In the genomic region with DNA sequence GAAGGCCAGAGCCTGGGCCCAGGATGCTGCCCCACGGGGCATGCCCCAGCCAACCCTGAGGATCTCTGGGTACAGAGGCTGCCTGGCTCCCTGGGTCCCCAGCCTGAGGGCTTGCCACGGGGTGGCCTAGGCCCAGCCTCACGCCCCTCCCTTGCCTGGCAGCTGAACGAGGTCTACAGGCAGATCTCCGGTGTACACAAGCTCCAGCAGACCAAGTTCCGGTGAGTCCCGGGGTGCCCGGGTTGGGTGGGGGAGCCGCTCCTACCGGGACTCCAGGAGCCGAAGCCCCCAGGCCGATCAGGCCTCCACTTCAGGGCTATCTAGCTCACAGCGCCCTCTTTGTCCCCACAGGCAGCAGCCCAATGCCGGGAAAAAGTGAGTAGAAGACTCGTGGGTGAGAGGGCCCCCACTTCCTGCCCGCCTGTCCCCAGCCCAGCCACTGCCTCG, we compare ENCODE assay signal across 32 cellular contexts.
"Had no signal": no experiment of that assay in that cellular context is flagged by ENCODE, and none has a peak within 500 bp of the region (broad histone marks: within the 10 kb centered on the region; RNA-seq: fewer than 3 reads in every experiment).

No MANE protein-coding gene starts in this region.

- H3K27me3 Mint-ChIP-seq: activated CD4-positive, alpha-beta T cell treated with anti-CD3 and anti-CD28 coated beads for 36 hours; activated CD8-positive, alpha-beta memory T cell treated with anti-CD3 and anti-CD28 coated beads, Interleukin-2, amount 10 ng/mL, durations not matched to agents 7 days and 5 days; central memory CD8-positive, alpha-beta T cell; natural killer cell treated with Interleukin-12 subunit alpha and Interleukin-12 subunit beta and Interleukin-15 and Interleukin-18, amount 100 ng/mL, for 72 hours; progenitor cell of endocrine pancreas; stimulated activated memory B cell treated with anti-CD40 and anti-IgM and Interleukin-4, amounts not matched to agents 10 μg/mL and 1 μg/mL and 100 μg/mL, for 72 hours; stimulated activated naive CD8-positive, alpha-beta T cell treated with anti-CD3 and anti-CD28 coated beads, Interleukin-15, amount 100 ng/mL, for 72 hours had no signal

- H3K36me3 Mint-ChIP-seq: activated CD8-positive, alpha-beta memory T cell treated with anti-CD3 and anti-CD28 coated beads, Interleukin-2, amount 10 ng/mL, durations not matched to agents 7 days and 5 days; activated naive CD4-positive, alpha-beta T cell treated with anti-CD3 and anti-CD28 coated beads, Interleukin-2, amount 50 U/mL, for 72 hours; natural killer cell treated with Interleukin-12 subunit alpha and Interleukin-12 subunit beta and Interleukin-15 and Interleukin-18, amount 100 ng/mL, for 72 hours; stimulated activated memory B cell treated with anti-CD40 and anti-IgM and Interleukin-4, amounts not matched to agents 10 μg/mL and 1 μg/mL and 100 μg/mL, for 72 hours; type B pancreatic cell had no signal

- H3K4me1 ChIP-seq: esophagus muscularis mucosa, foreskin keratinocyte, vagina had no signal

- H3K36me3 ChIP-seq: neutrophil, ovary had no signal

- H3K4me3 Mint-ChIP-seq: activated CD4-positive, alpha-beta T cell treated with anti-CD3 and anti-CD28 coated beads for 36 hours; activated CD8-positive, alpha-beta memory T cell treated with anti-CD3 and anti-CD28 coated beads, Interleukin-2, amount 10 ng/mL, durations not matched to agents 7 days and 5 days; activated CD8-positive, alpha-beta T cell treated with anti-CD3 and anti-CD28 coated beads, Interleukin-2, amount 10 ng/mL, durations not matched to agents 7 days and 5 days; activated T-cell treated with anti-CD3 and anti-CD28 coated beads, Interleukin-2, amount 50 U/mL, for 72 hours; central memory CD8-positive, alpha-beta T cell; natural killer cell treated with Interleukin-12 subunit alpha and Interleukin-12 subunit beta and Interleukin-15 and Interleukin-18, amount 100 ng/mL, for 72 hours; stimulated activated memory B cell treated with anti-CD40 and anti-IgM and Interleukin-4, amounts not matched to agents 10 μg/mL and 1 μg/mL and 100 μg/mL, for 72 hours; stimulated activated naive CD8-positive, alpha-beta T cell treated with anti-CD3 and anti-CD28 coated beads, Interleukin-15, amount 100 ng/mL, for 72 hours; type B pancreatic cell had no signal

- ATAC-seq: activated CD4-positive, alpha-beta T cell treated with anti-CD3 and anti-CD28 coated beads for 36 hours; activated CD8-positive, alpha-beta memory T cell treated with anti-CD3 and anti-CD28 coated beads, Interleukin-2, amount 10 ng/mL, durations not matched to agents 7 days and 5 days; activated CD8-positive, alpha-beta T cell treated with anti-CD3 and anti-CD28 coated beads, Interleukin-2, amount 10 ng/mL, durations not matched to agents 7 days and 5 days; activated naive CD4-positive, alpha-beta T cell treated with anti-CD3 and anti-CD28 coated beads, Interleukin-2, amount 50 U/mL, for 72 hours; activated T-cell treated with anti-CD3 and anti-CD28 coated beads, Interleukin-2, amount 50 U/mL, for 72 hours; foreskin keratinocyte; heart left ventricle; left lobe of liver; mucosa of descending colon; natural killer cell treated with Interleukin-12 subunit alpha and Interleukin-12 subunit beta and Interleukin-15 and Interleukin-18, amount 100 ng/mL, for 72 hours; sciatic nerve; stimulated activated memory B cell treated with anti-CD40 and anti-IgM and Interleukin-4, amounts not matched to agents 10 μg/mL and 1 μg/mL and 100 μg/mL, for 72 hours; stimulated activated naive CD8-positive, alpha-beta T cell treated with anti-CD3 and anti-CD28 coated beads, Interleukin-15, amount 100 ng/mL, for 72 hours had no signal

- H3K27ac ChIP-seq: esophagus muscularis mucosa, foreskin keratinocyte, heart left ventricle, neutrophil, ovary, skin epidermis, vagina had no signal

- DNase-seq: activated CD4-positive, alpha-beta T cell treated with anti-CD3 and anti-CD28 coated beads for 36 hours; activated CD4-positive, CD25-positive, alpha-beta regulatory T cell; activated CD8-positive, alpha-beta memory T cell treated with anti-CD3 and anti-CD28 coated beads, Interleukin-2, amount 10 ng/mL, durations not matched to agents 7 days and 5 days; activated CD8-positive, alpha-beta T cell treated with anti-CD3 and anti-CD28 coated beads, Interleukin-2, amount 10 ng/mL, durations not matched to agents 7 days and 5 days; activated naive CD4-positive, alpha-beta T cell; activated T-cell treated with anti-CD3 and anti-CD28 coated beads, Interleukin-2, amount 50 U/mL, for 72 hours; dermis blood vessel endothelial cell; effector CD4-positive, alpha-beta T cell; foreskin keratinocyte; heart left ventricle; hypothalamus; mucosa of descending colon; ovary; stimulated activated CD4-positive, alpha-beta T cell treated with anti-CD3 and anti-CD28 coated beads, Interleukin-12 subunit alpha, Interleukin-12 subunit beta, amount 100 ng/mL, for 4 hours; stimulated activated CD4-positive, alpha-beta T cell treated with anti-CD3 and anti-CD28 coated beads, Interleukin-4, amount 100 ng/mL, for 4 hours; stimulated activated CD8-positive, alpha-beta memory T cell treated with anti-CD3 and anti-CD28 coated beads, Interleukin-4, amount 100 ng/mL, for 48 hours; stimulated activated naive CD8-positive, alpha-beta T cell treated with anti-CD3 and anti-CD28 coated beads, Interleukin-15, amount 100 ng/mL, for 72 hours; substantia nigra; T-helper 2 cell had no signal

- H3K27ac Mint-ChIP-seq: activated CD4-positive, alpha-beta T cell treated with anti-CD3 and anti-CD28 coated beads for 36 hours; activated CD8-positive, alpha-beta memory T cell treated with anti-CD3 and anti-CD28 coated beads, Interleukin-2, amount 10 ng/mL, durations not matched to agents 7 days and 5 days; activated CD8-positive, alpha-beta T cell treated with anti-CD3 and anti-CD28 coated beads, Interleukin-2, amount 10 ng/mL, durations not matched to agents 7 days and 5 days; activated naive CD4-positive, alpha-beta T cell treated with anti-CD3 and anti-CD28 coated beads, Interleukin-2, amount 50 U/mL, for 72 hours; activated T-cell treated with anti-CD3 and anti-CD28 coated beads, Interleukin-2, amount 50 U/mL, for 72 hours; natural killer cell treated with Interleukin-12 subunit alpha and Interleukin-12 subunit beta and Interleukin-15 and Interleukin-18, amount 100 ng/mL, for 72 hours; progenitor cell of endocrine pancreas; stimulated activated memory B cell treated with anti-CD40 and anti-IgM and Interleukin-4, amounts not matched to agents 10 μg/mL and 1 μg/mL and 100 μg/mL, for 72 hours; stimulated activated naive CD8-positive, alpha-beta T cell treated with anti-CD3 and anti-CD28 coated beads, Interleukin-15, amount 100 ng/mL, for 72 hours; type B pancreatic cell had no signal

- H3K27me3 ChIP-seq: foreskin keratinocyte, heart left ventricle, neutrophil, ovary, vagina had no signal

- H3K4me1 Mint-ChIP-seq: central memory CD8-positive, alpha-beta T cell had no signal

- H3K4me3 ChIP-seq: esophagus muscularis mucosa, heart left ventricle, lung, mucosa of descending colon, ovary, skin epidermis, vagina had no signal

- H3K9me3 Mint-ChIP-seq: activated naive CD4-positive, alpha-beta T cell treated with anti-CD3 and anti-CD28 coated beads, Interleukin-2, amount 50 U/mL, for 72 hours; activated T-cell treated with anti-CD3 and anti-CD28 coated beads, Interleukin-2, amount 50 U/mL, for 72 hours; central memory CD8-positive, alpha-beta T cell; natural killer cell treated with Interleukin-12 subunit alpha and Interleukin-12 subunit beta and Interleukin-15 and Interleukin-18, amount 100 ng/mL, for 72 hours; stimulated activated memory B cell treated with anti-CD40 and anti-IgM and Interleukin-4, amounts not matched to agents 10 μg/mL and 1 μg/mL and 100 μg/mL, for 72 hours; stimulated activated naive CD8-positive, alpha-beta T cell treated with anti-CD3 and anti-CD28 coated beads, Interleukin-15, amount 100 ng/mL, for 72 hours; type B pancreatic cell had no signal

- H3K9me3 ChIP-seq: esophagus muscularis mucosa, heart left ventricle, mucosa of descending colon, neutrophil, ovary, vagina had no signal
